In the genomic region with DNA sequence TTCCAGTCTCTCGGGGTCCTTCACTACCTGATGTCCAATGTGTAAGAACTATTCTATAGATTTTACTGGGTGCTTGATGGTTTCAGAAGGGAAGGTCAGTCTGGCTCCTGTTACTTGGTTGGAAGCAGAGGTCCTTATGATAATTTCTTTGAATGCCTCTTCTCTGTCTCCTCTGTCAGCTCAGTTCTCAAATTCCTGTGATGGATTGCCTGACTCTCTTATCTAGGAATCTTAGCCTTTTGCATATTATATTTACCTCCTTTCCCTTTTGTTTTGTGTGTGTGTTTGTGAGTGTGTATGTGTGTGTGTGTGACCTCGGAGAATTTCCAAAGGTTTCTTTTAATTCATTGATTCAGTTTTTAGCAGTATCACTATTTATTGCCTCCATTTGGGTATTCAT, we compare ENCODE assay signal across 19 cellular contexts.
"Had no signal": no experiment of that assay in that cellular context is flagged by ENCODE, and none has a peak within 500 bp of the region (broad histone marks: within the 10 kb centered on the region; RNA-seq: fewer than 3 reads in every experiment).

No MANE protein-coding gene starts in this region.

- H3K9me3 ChIP-seq: colonic mucosa, mucosa of descending colon, pancreas, thyroid gland, uterus had no signal

- H3K9me3 Mint-ChIP-seq: immature natural killer cell; naive thymus-derived CD8-positive, alpha-beta T cell; neural progenitor cell; type B pancreatic cell had no signal

- H3K4me3 ChIP-seq: colonic mucosa, mucosa of descending colon, neural progenitor cell, pancreas, thyroid gland, uterus had no signal

- H3K27me3 Mint-ChIP-seq: progenitor cell of endocrine pancreas, type B pancreatic cell had no signal

- H3K27ac ChIP-seq: colonic mucosa, foreskin keratinocyte, neural progenitor cell, pancreas, thyroid gland, uterus had no signal

- H3K36me3 Mint-ChIP-seq: immature natural killer cell; naive thymus-derived CD8-positive, alpha-beta T cell had no signal

- FAIRE-seq: pancreas, small intestine had no signal

- H3K4me1 ChIP-seq: colonic mucosa, pancreas, uterus had no signal

- H3K27ac Mint-ChIP-seq: immature natural killer cell; naive thymus-derived CD8-positive, alpha-beta T cell; neural progenitor cell; progenitor cell of endocrine pancreas; type B pancreatic cell had no signal

- H3K4me2 ChIP-seq: neural progenitor cell had no signal

- H3K27me3 ChIP-seq: colonic mucosa, foreskin keratinocyte, neural progenitor cell, pancreas, thyroid gland, uterus had no signal

- H3K4me1 Mint-ChIP-seq: immature natural killer cell; naive thymus-derived CD8-positive, alpha-beta T cell had no signal

- H3K4me3 Mint-ChIP-seq: immature natural killer cell; naive thymus-derived CD8-positive, alpha-beta T cell; neural progenitor cell; type B pancreatic cell had no signal

- H2AFZ ChIP-seq: neural progenitor cell had no signal

- H3K9ac ChIP-seq: neural progenitor cell had no signal

- ATAC-seq: foreskin keratinocyte; mucosa of descending colon; naive thymus-derived CD8-positive, alpha-beta T cell; pancreas; right cardiac atrium had no signal

- DNase-seq: colonic mucosa; dermis blood vessel endothelial cell; foreskin keratinocyte; immature natural killer cell; mammary epithelial cell; mucosa of descending colon; nucleus accumbens; pancreas; right cardiac atrium; small intestine; stimulated activated CD4-positive, alpha-beta T cell treated with anti-CD3 and anti-CD28 coated beads, Interleukin-12 subunit alpha, Interleukin-12 subunit beta, amount 100 ng/mL, for 4 hours; stimulated activated CD4-positive, alpha-beta T cell treated with anti-CD3 and anti-CD28 coated beads, Interleukin-2, amount 100 ng/mL, for 48 hours; stimulated activated naive CD4-positive, alpha-beta T cell treated with Interleukin-2 at 50 U/mL for 16 hours; uterus had no signal

- H3K36me3 ChIP-seq: colonic mucosa, neural progenitor cell, pancreas, thyroid gland, uterus had no signal
